In the genomic region with DNA sequence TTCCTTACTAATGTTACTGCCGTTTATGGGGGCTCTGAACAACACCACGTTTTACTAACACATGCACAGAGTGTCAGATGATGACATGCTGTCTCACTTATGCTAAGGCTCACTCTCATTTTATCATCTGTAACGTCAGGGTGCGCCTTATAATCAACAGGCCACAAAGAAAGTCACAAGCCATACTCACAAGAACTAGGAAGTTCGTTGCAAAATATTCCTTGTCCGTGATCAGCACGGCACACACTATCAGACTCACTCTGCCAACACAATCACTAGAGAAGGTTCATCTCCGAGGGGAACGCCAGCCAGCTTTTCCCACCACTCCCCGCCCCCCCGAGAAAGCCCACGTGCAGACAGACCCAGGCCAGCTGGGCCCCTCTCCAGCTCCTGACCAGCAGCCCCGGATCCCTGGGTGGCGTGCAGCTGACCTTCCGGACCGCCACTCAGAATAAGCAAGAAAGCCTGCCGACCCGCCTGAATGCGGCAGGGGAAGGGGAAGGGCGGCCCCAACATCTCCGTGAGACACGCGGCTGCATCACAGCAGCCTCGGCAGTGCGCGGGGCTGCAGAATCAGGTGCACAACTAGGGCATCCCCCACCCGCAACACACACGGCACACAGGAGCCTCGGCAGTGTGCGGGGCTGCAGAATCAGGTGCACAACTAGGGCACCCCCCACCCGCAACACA, we compare ENCODE assay signal across 1 cellular context.
TF ChIP-seq lines count a peak whose summit lies in the region.

No MANE protein-coding gene starts in this region.

TF ChIP-seq in IMR-90, 13 proteins besides CTCF, POLR2A, EP300 and RAD21:
- TF ChIP-seq BHLHE40 (IDR thresholded peaks at IDR 0.05; ENCODE audit: low read depth, low read length) = no peak
- no peak for TF ChIP-seq RFX5 (IDR thresholded peaks at IDR 0.05; ENCODE audit: low read depth, low read length)
- TF ChIP-seq CEBPB (IDR thresholded peaks at IDR 0.05; ENCODE audit: low read depth, low read length) = no peak
- no peak for TF ChIP-seq MAZ (IDR thresholded peaks at IDR 0.05; ENCODE audit: borderline replicate concordance, low read depth, low read length)
- TF ChIP-seq RCOR1 (IDR thresholded peaks at IDR 0.05; ENCODE audit: insufficient replicate concordance, low read length) = no peak
- TF ChIP-seq CHD1 (IDR thresholded peaks at IDR 0.05; ENCODE audit: low read depth, low read length) = no peak
- no peak for TF ChIP-seq MXI1 (IDR thresholded peaks at IDR 0.05; ENCODE audit: borderline replicate concordance, low read depth, low read length)
- TF ChIP-seq NFE2L2 (IDR thresholded peaks at IDR 0.05; ENCODE audit: low read depth, low read length) = no peak
- no peak for TF ChIP-seq MAFK (IDR thresholded peaks at IDR 0.05; ENCODE audit: low read depth, low read length)
- TF ChIP-seq SMC3 (IDR thresholded peaks at IDR 0.05; ENCODE audit: low read depth, low read length) = no peak
- TF ChIP-seq, protein P1, sequence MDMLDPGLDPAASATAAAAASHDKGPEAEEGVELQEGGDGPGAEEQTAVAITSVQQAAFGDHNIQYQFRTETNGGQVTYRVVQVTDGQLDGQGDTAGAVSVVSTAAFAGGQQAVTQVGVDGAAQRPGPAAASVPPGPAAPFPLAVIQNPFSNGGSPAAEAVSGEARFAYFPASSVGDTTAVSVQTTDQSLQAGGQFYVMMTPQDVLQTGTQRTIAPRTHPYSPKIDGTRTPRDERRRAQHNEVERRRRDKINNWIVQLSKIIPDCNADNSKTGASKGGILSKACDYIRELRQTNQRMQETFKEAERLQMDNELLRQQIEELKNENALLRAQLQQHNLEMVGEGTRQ (IDR thresholded peaks at IDR 0.05; ENCODE audit: low read depth, low read length) = no peak
- TF ChIP-seq, protein P2, sequence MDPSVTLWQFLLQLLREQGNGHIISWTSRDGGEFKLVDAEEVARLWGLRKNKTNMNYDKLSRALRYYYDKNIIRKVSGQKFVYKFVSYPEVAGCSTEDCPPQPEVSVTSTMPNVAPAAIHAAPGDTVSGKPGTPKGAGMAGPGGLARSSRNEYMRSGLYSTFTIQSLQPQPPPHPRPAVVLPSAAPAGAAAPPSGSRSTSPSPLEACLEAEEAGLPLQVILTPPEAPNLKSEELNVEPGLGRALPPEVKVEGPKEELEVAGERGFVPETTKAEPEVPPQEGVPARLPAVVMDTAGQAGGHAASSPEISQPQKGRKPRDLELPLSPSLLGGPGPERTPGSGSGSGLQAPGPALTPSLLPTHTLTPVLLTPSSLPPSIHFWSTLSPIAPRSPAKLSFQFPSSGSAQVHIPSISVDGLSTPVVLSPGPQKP (IDR thresholded peaks at IDR 0.05; ENCODE audit: borderline replicate concordance, low read depth, low read length) = no peak
- no peak for TF ChIP-seq FOS (IDR thresholded peaks at IDR 0.05; ENCODE audit: low read depth, low read length)
